15 cellular contexts compared by ENCODE assay signal in genomic region chr2:62302763-62303435, GRCh38.
DNase-seq lines count a peak whose midpoint lies in the region; ATAC-seq and TF ChIP-seq lines count a peak whose summit lies in the region.
"Had no signal": no experiment of that assay in that cellular context is flagged by ENCODE, and none has a peak within 500 bp of the region (broad histone marks: within the 10 kb centered on the region; RNA-seq: fewer than 3 reads in every experiment).

No MANE protein-coding gene starts in this region.

- H3K18ac ChIP-seq in mesendoderm (ENCODE audit: low read length) = peak overlapping the region; percentile 1

- no peaks in the 10 kb centered on the region for H4K20me1 ChIP-seq in BLaER1

- POLR2A ChIA-PET in CD4-positive, alpha-beta memory T cell (lab: Charles Lee; ENCODE audit: partially characterized antibody) = interaction anchor here (0.6 to 1.0 kb wide), 2 partner anchors 107 to 436 kb away, joined by 3 read pairs; partner anchors contain the start of gene B3GNT2
- POLR2A ChIA-PET in activated CD8-positive, alpha-beta T cell treated with anti-CD3 and anti-CD28 coated beads, Interleukin-2, amount 10 ng/mL, durations not matched to agents 7 days and 5 days (lab: Charles Lee) = interaction anchor here (1.1 to 1.8 kb wide), 4 partner anchors 11 to 107 kb away, joined by 4 to 6 read pairs (median 6); no protein-coding TSS in a partner anchor

- H3K27ac ChIP-seq in BLaER1 (no peak overlapping the region), mesendoderm (ENCODE audit: low read depth, low read length) (no peak overlapping the region), stomach (peak overlapping the region in 1 of 5 donors; percentile 82)
- peak overlapping the region; percentile 8 for H3K27ac ChIP-seq in CD4-positive, alpha-beta memory T cell (ENCODE audit: low read depth, low read length)
- H3K27ac ChIP-seq: ascending aorta, left ventricle myocardium inferior, right lobe of liver, SJCRH30 had no signal

- intact Hi-C loops in CD4-positive, alpha-beta memory T cell (cut with micrococcal nuclease) = no loop called here
- intact Hi-C loops in stomach (cut with DNase I; ENCODE audit: low total_unique reads) = no loop called here

- H3K9me3 ChIP-seq in BLaER1 (no peaks in the 10 kb centered on the region), stomach (no peaks in the 10 kb centered on the region)
- H3K9me3 ChIP-seq in CD4-positive, alpha-beta memory T cell (ENCODE audit: control insufficient read depth in 1 of 2, low read length in 2 of 2) = no peaks in the 10 kb centered on the region
- H3K9me3 ChIP-seq: ascending aorta, left ventricle myocardium inferior, right lobe of liver, SJCRH30 had no signal

- H3K4me3 ChIP-seq in BLaER1 (no peak overlapping the region), mesendoderm (ENCODE audit: low read length) (no peak overlapping the region), stomach (no peak overlapping the region)
- no peak overlapping the region for H3K4me3 ChIP-seq in CD4-positive, alpha-beta memory T cell (ENCODE audit: low read length in 2 of 2)
- H3K4me3 ChIP-seq: ascending aorta, left ventricle myocardium inferior, right lobe of liver, SJCRH30 had no signal

- no peaks in the 10 kb centered on the region for H3K79me2 ChIP-seq in mesendoderm (ENCODE audit: control insufficient read depth, insufficient read depth, low read length)

- no peak for ATAC-seq in activated CD8-positive, alpha-beta T cell treated with anti-CD3 and anti-CD28 coated beads, Interleukin-2, amount 10 ng/mL, durations not matched to agents 7 days and 5 days
- no peak for ATAC-seq in HG02973 (IDR thresholded peaks at IDR 0.05; ENCODE audit: unreplicated experiment)
- ATAC-seq: right lobe of liver had no signal

- no CpG with 5 or more reads among the region's 4 CpGs for WGBS in mesendoderm (ENCODE audit: extremely low coverage, insufficient coverage, low lambda C conversion rate)
- WGBS in stomach, 5 donors = 67 to 81% (median 78%) methylated on average over 4 of the region's 4 CpGs

- TF ChIP-seq CTCF in stomach (IDR thresholded peaks at IDR 0.05) = no peak

- peaks cover 48 to 60% (median 54%) of the 10 kb centered on the region in 4 donors for H3K4me1 Mint-ChIP-seq in CD4-positive, alpha-beta memory T cell
- H3K4me1 Mint-ChIP-seq in activated CD8-positive, alpha-beta T cell treated with anti-CD3 and anti-CD28 coated beads, Interleukin-2, amount 10 ng/mL, durations not matched to agents 7 days and 5 days (ENCODE audit: low read depth) = peaks cover 72% of the 10 kb centered on the region

- H3K27me3 ChIP-seq in BLaER1 = no peaks in the 10 kb centered on the region
- H3K27me3 ChIP-seq in CD4-positive, alpha-beta memory T cell (ENCODE audit: insufficient read depth, low read length) = no peaks in the 10 kb centered on the region
- no peaks in the 10 kb centered on the region for H3K27me3 ChIP-seq in mesendoderm (ENCODE audit: insufficient read depth, low read length, poor library complexity)
- H3K27me3 ChIP-seq in stomach = no peaks in the 10 kb centered on the region
- H3K27me3 ChIP-seq: ascending aorta, right lobe of liver had no signal

- peak overlapping the region; percentile 30 for H3K56ac ChIP-seq in mesendoderm (ENCODE audit: low read length)

- H3K36me3 Mint-ChIP-seq in CD4-positive, alpha-beta memory T cell = no peaks in the 10 kb centered on the region
- peaks cover 9% of the 10 kb centered on the region for H3K36me3 Mint-ChIP-seq in activated CD8-positive, alpha-beta T cell treated with anti-CD3 and anti-CD28 coated beads, Interleukin-2, amount 10 ng/mL, durations not matched to agents 7 days and 5 days (ENCODE audit: low read depth)

- no peak overlapping the region for H3K9ac ChIP-seq in BLaER1
- no peak overlapping the region for H3K9ac ChIP-seq in mesendoderm (ENCODE audit: low read length)

- peak overlapping the region; percentile 3 for H2AK5ac ChIP-seq in mesendoderm (ENCODE audit: low read length)

- no peaks in the 10 kb centered on the region for H3K79me1 ChIP-seq in mesendoderm (ENCODE audit: low read length)

- TF ChIP-seq EP300 in stomach (IDR thresholded peaks at IDR 0.05) = no peak

- H4K5ac ChIP-seq in mesendoderm (ENCODE audit: low read length) = no peak overlapping the region

- no peaks in the 10 kb centered on the region for H3K36me3 ChIP-seq in BLaER1
- no peaks in the 10 kb centered on the region for H3K36me3 ChIP-seq in CD4-positive, alpha-beta memory T cell (ENCODE audit: insufficient read depth, low read length)
- H3K36me3 ChIP-seq in mesendoderm (ENCODE audit: control insufficient read depth, insufficient read depth, low read length) = no peaks in the 10 kb centered on the region
- H3K36me3 ChIP-seq in stomach = no peaks in the 10 kb centered on the region
- H3K36me3 ChIP-seq: ascending aorta, left ventricle myocardium inferior, right lobe of liver, SJCRH30 had no signal

- H3K27me3 Mint-ChIP-seq in CD4-positive, alpha-beta memory T cell = no peaks in the 10 kb centered on the region
- no peaks in the 10 kb centered on the region for H3K27me3 Mint-ChIP-seq in activated CD8-positive, alpha-beta T cell treated with anti-CD3 and anti-CD28 coated beads, Interleukin-2, amount 10 ng/mL, durations not matched to agents 7 days and 5 days (ENCODE audit: low read depth)

- no peak overlapping the region for H2BK5ac ChIP-seq in mesendoderm (ENCODE audit: low read length)

- H3K4me1 ChIP-seq in BLaER1 (peaks cover 56% of the 10 kb centered on the region), mesendoderm (ENCODE audit: control insufficient read depth, low read depth, low read length) (peaks cover 23% of the 10 kb centered on the region), stomach (peaks cover 22 to 55% (median 37%) of the 10 kb centered on the region in 4 donors)
- peaks cover 59% of the 10 kb centered on the region for H3K4me1 ChIP-seq in CD4-positive, alpha-beta memory T cell (ENCODE audit: insufficient read depth, low read length)
- H3K4me1 ChIP-seq: right lobe of liver, SJCRH30 had no signal

- H2BK120ac ChIP-seq in mesendoderm (ENCODE audit: low read depth, low read length) = no peak overlapping the region

- H3K27ac Mint-ChIP-seq in CD4-positive, alpha-beta memory T cell = peak overlapping the region; percentile 3 to 92 (median 77)
- peak overlapping the region; percentile 98 for H3K27ac Mint-ChIP-seq in activated CD8-positive, alpha-beta T cell treated with anti-CD3 and anti-CD28 coated beads, Interleukin-2, amount 10 ng/mL, durations not matched to agents 7 days and 5 days
- H3K27ac Mint-ChIP-seq: HFFc6 had no signal

- H3K4me2 ChIP-seq in BLaER1 = peak overlapping the region; percentile 8; the same call in 1 of the 2 replicates
- no peak overlapping the region for H3K4me2 ChIP-seq in mesendoderm (ENCODE audit: low read length)

- peak overlapping the region in 6 of 8 donors; percentile 25 to 73 (median 65) for H3K4me3 Mint-ChIP-seq in CD4-positive, alpha-beta memory T cell
- H3K4me3 Mint-ChIP-seq in activated CD8-positive, alpha-beta T cell treated with anti-CD3 and anti-CD28 coated beads, Interleukin-2, amount 10 ng/mL, durations not matched to agents 7 days and 5 days = no peak overlapping the region
- H3K4me3 Mint-ChIP-seq: HFFc6 had no signal

- H3K9me3 Mint-ChIP-seq in CD4-positive, alpha-beta memory T cell = no peaks in the 10 kb centered on the region
- H3K9me3 Mint-ChIP-seq in activated CD8-positive, alpha-beta T cell treated with anti-CD3 and anti-CD28 coated beads, Interleukin-2, amount 10 ng/mL, durations not matched to agents 7 days and 5 days (ENCODE audit: insufficient read depth) = no peaks in the 10 kb centered on the region
- H3K9me3 Mint-ChIP-seq: HFFc6; T-helper 2 cell treated with Interferon-gamma antibody and Interleukin-4, amounts not matched to agents 5 μg/mL and 100 μg/mL, for 36 hours had no signal

- no peak for TF ChIP-seq POLR2A in stomach (IDR thresholded peaks at IDR 0.05)

- CTCF ChIA-PET in CD4-positive, alpha-beta memory T cell (lab: Charles Lee; ENCODE audit: partially characterized antibody) = no interaction called here
- CTCF ChIA-PET in activated CD8-positive, alpha-beta T cell treated with anti-CD3 and anti-CD28 coated beads, Interleukin-2, amount 10 ng/mL, durations not matched to agents 7 days and 5 days (lab: Charles Lee) = interaction anchor here (0.9 to 3.6 kb wide), 6 partner anchors 10 to 309 kb away, joined by 3 to 16 read pairs (median 10); no protein-coding TSS in a partner anchor

- no peak for DNase-seq in CD4-positive, alpha-beta memory T cell
- no peak for DNase-seq in activated CD8-positive, alpha-beta T cell treated with anti-CD3 and anti-CD28 coated beads, Interleukin-2, amount 10 ng/mL, durations not matched to agents 7 days and 5 days
- DNase-seq in mesendoderm (no peak), anterior cingulate cortex (lab: John Stamatoyannopoulos, UW) (no peak), stomach (no peak)
- DNase-seq: HFFc6, left ventricle myocardium inferior, NCI-H1417, NCI-H526 treated with DMSO at 0.1 percent for 48 hours, right lobe of liver, SJCRH30 had no signal

- no peak overlapping the region for H3K23ac ChIP-seq in mesendoderm (ENCODE audit: low read length)

- H4K8ac ChIP-seq in mesendoderm (ENCODE audit: low read depth, low read length) = no peak overlapping the region

- H2BK15ac ChIP-seq in mesendoderm (replicated peaks; ENCODE audit: low read depth) = no peak overlapping the region

- H3K4ac ChIP-seq in mesendoderm (ENCODE audit: low read depth, low read length) = peak overlapping the region; percentile 26
